Comparison of ENCODE assay signal across 17 cellular contexts in the genomic region with DNA sequence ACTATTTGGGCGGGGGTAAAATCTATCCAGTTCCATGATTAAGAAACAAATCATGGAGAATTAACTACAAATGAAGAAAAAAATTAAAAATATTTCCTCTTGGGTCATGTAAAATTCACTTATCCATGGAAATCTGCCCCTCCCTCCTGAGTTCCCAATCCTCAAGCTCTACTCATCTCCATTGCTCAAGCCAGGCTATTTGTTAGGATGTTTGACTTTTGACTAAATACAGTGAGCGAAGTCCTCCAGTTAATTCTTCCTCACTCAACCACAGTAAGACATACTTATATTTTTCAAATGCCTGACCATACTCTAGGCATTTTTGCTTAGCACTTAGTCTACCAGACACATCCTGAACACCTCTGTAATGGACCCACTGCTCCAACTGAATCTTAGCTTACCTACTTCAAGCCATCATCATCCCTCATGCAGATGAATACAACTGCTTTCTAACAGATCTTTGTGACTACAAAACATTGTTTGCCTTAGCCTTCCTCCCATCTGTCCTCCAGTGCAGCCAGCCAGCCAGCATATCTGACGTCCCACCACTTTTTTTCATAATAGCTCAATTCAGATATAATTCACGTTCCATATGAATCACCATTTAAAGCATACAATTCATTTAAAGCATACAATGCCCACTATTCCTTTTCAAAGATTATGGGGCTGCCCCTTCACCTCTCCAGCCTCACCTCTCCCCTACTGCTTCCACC.
DNase-seq lines count a peak whose midpoint lies in the region; ATAC-seq and TF ChIP-seq lines count a peak whose summit lies in the region.
"Had no signal": no experiment of that assay in that cellular context is flagged by ENCODE, and none has a peak within 500 bp of the region (broad histone marks: within the 10 kb centered on the region; RNA-seq: fewer than 3 reads in every experiment).

No MANE protein-coding gene starts in this region.

- H3K4me1 ChIP-seq in foreskin keratinocyte (peaks cover 36% of the 10 kb centered on the region), skeletal muscle tissue (ENCODE audit: control insufficient read depth in 3 of 3, insufficient read depth in 3 of 3, low read length in 3 of 3) (peaks cover 49 to 67% (median 53%) of the 10 kb centered on the region in 3 donors)

- H3K4me3 ChIP-seq in skeletal muscle tissue (ENCODE audit: low read length in 3 of 3): peak overlapping the region in 1 of 3 donors; percentile 9

- H3K9me3 ChIP-seq in skeletal muscle tissue (ENCODE audit: control insufficient read depth in 3 of 3, low read length in 3 of 3): no peaks in the 10 kb centered on the region
- H3K9me3 ChIP-seq: esophagus muscularis mucosa, transverse colon had no signal

- H3K27ac ChIP-seq in foreskin keratinocyte (peak overlapping the region; percentile 54), skeletal muscle tissue (ENCODE audit: low read depth, low read length) (peak overlapping the region; percentile 26)
- H3K27ac ChIP-seq: 22Rv1, C4-2B, WERI-Rb-1 had no signal

- no peaks in the 10 kb centered on the region for H3K36me3 ChIP-seq in skeletal muscle tissue (ENCODE audit: control insufficient read depth in 3 of 3, insufficient read depth in 3 of 3, low read length in 3 of 3)
- H3K36me3 ChIP-seq: esophagus muscularis mucosa, transverse colon, WERI-Rb-1 had no signal

- ATAC-seq in foreskin keratinocyte (no peak), HG03280 (IDR thresholded peaks at IDR 0.05; ENCODE audit: unreplicated experiment) (no peak)

- H3K27me3 ChIP-seq in foreskin keratinocyte (no peaks in the 10 kb centered on the region), skeletal muscle tissue (ENCODE audit: control insufficient read depth in 3 of 3, insufficient read depth in 3 of 3, low read length in 3 of 3) (no peaks in the 10 kb centered on the region)
- H3K27me3 ChIP-seq: esophagus muscularis mucosa, transverse colon had no signal

- intact Hi-C loops in posterior cingulate gyrus (cut with DNase I): no loop called here

- DNase-seq in DMS 273 (lab: John Stamatoyannopoulos, UW; ENCODE audit: unreplicated experiment) (peak; percentile 31), DMS 273 treated with DMSO at 0.1 percent for 48 hours (lab: John Stamatoyannopoulos, UW) (no peak), NCI-H69 (lab: John Stamatoyannopoulos, UW) (peak; percentile 76), foreskin keratinocyte (no peak), posterior cingulate gyrus (no peak), NCI-H1105 (lab: John Stamatoyannopoulos, UW) (no peak)
- DNase-seq: NCI-H1417 treated with DMSO at 0.1 percent for 48 hours; NK-92 treated with Interleukin-12 subunit alpha and Interleukin-12 subunit beta, amount 100 ng/mL, for 24 hours; SHP77; T-helper 17 cell; WERI-Rb-1 had no signal

- H3K9ac ChIP-seq in skeletal muscle tissue (ENCODE audit: low read depth in 1 of 3, low read length in 3 of 3): no peak overlapping the region

- no peak for TF ChIP-seq CTCF in foreskin keratinocyte (conservative IDR thresholded peaks at IDR 0.05)

Comparison
In these comparisons a context has a peak if more than half of its experiments do, and no peak if none do; other contexts are left out.
1. DNase-seq: peak in DMS 273 (single experiment) and NCI-H69 (single experiment); none in DMS 273 treated with DMSO at 0.1 percent for 48 hours (single experiment), foreskin keratinocyte (0 of 2), posterior cingulate gyrus (0 of 10) and NCI-H1105 (single experiment).